Comparison of ENCODE assay signal across 2 cellular contexts in genomic region chr9:134691695-134692572, GRCh38.
TF ChIP-seq lines count a peak whose summit lies in the region.

No MANE protein-coding gene starts in this region.

TF ChIP-seq in liver, 16 proteins besides CTCF, POLR2A, EP300 and RAD21:
- peak; percentile 86 for TF ChIP-seq NR2F2 (IDR thresholded peaks at IDR 0.05)
- TF ChIP-seq FOXA1 (IDR thresholded peaks at IDR 0.05): no peak
TF ChIP-seq in liver: peak in this region for 1.

TF ChIP-seq in HepG2, 621 proteins besides CTCF, POLR2A, EP300 and RAD21:
- TF ChIP-seq RNF219 (CRISPR knock-in tag; IDR thresholded peaks at IDR 0.05) (no peak), ETV6 (CRISPR knock-in tag; conservative IDR thresholded peaks at IDR 0.05) (no peak), EEA1 (CRISPR knock-in tag; IDR thresholded peaks at IDR 0.05; ENCODE audit: borderline replicate concordance) (no peak), PAWR (CRISPR knock-in tag; IDR thresholded peaks at IDR 0.05; ENCODE audit: borderline replicate concordance) (no peak), PATZ1 (CRISPR knock-in tag; IDR thresholded peaks at IDR 0.05) (no peak), ZSCAN5A (CRISPR knock-in tag; IDR thresholded peaks at IDR 0.05; ENCODE audit: borderline replicate concordance) (no peak), ZNF382 (CRISPR knock-in tag; IDR thresholded peaks at IDR 0.05; ENCODE audit: borderline replicate concordance) (no peak), HDAC6 (IDR thresholded peaks at IDR 0.05; ENCODE audit: low read depth, low read length) (no peak), ZNF800 (CRISPR knock-in tag; IDR thresholded peaks at IDR 0.05) (no peak), JARID2 (CRISPR knock-in tag; IDR thresholded peaks at IDR 0.05; ENCODE audit: insufficient replicate concordance) (no peak), ZNF782 (CRISPR knock-in tag; IDR thresholded peaks at IDR 0.05; ENCODE audit: borderline replicate concordance) (no peak), ZNF660 (CRISPR knock-in tag; IDR thresholded peaks at IDR 0.05; ENCODE audit: borderline replicate concordance, low read depth) (no peak), DDIT3 (CRISPR knock-in tag; IDR thresholded peaks at IDR 0.05) (no peak), ZNF441 (CRISPR knock-in tag; IDR thresholded peaks at IDR 0.05; ENCODE audit: borderline replicate concordance) (no peak), KMT2A (CRISPR knock-in tag; IDR thresholded peaks at IDR 0.05) (no peak), THYN1 (CRISPR knock-in tag; IDR thresholded peaks at IDR 0.05; ENCODE audit: borderline replicate concordance, low read depth) (no peak), ZBTB10 (CRISPR knock-in tag; IDR thresholded peaks at IDR 0.05; ENCODE audit: borderline replicate concordance) (no peak)
